In genomic region chr5:162230348-162230747, GRCh38 we compare ENCODE assay signal across 26 cellular contexts.
"Had no signal": no experiment of that assay in that cellular context is flagged by ENCODE, and none has a peak within 500 bp of the region (broad histone marks: within the 10 kb centered on the region; RNA-seq: fewer than 3 reads in every experiment).

No MANE protein-coding gene starts in this region.

- H3K9ac ChIP-seq: neural progenitor cell, parathyroid adenoma had no signal

- H3K4me2 ChIP-seq: neural progenitor cell, smooth muscle cell had no signal

- H3K4me1 ChIP-seq: left lung, lower lobe of right lung, neural progenitor cell, parathyroid adenoma, psoas muscle, right lobe of liver, transverse colon, upper lobe of right lung had no signal

- H3K79me2 ChIP-seq: parathyroid adenoma had no signal

- H2AFZ ChIP-seq: neural progenitor cell, parathyroid adenoma had no signal

- H3K36me3 ChIP-seq: left lung, lower lobe of right lung, neural progenitor cell, neutrophil, right lobe of liver, transverse colon, upper lobe of right lung had no signal

- DNase-seq: hippocampal formation; kidney; left colon; left lung; lower lobe of right lung; mesendoderm; naive B cell; natural killer cell; nephron progenitor cell; occipital lobe; psoas muscle; right lobe of liver; stimulated activated CD4-positive, alpha-beta T cell treated with anti-CD3 and anti-CD28 coated beads, Interleukin-1b, Interleukin-23, amount 100 ng/mL, for 48 hours; stimulated activated CD4-positive, alpha-beta T cell treated with anti-CD3 and anti-CD28 coated beads, Interleukin-2, amount 100 ng/mL, for 48 hours; stimulated activated CD4-positive, alpha-beta T cell treated with anti-CD3 and anti-CD28 coated beads, Interleukin-4, amount 100 ng/mL, for 4 hours; stimulated activated CD8-positive, alpha-beta memory T cell treated with anti-CD3 and anti-CD28 coated beads, Interleukin-4, amount 100 ng/mL, for 48 hours; stimulated activated naive CD4-positive, alpha-beta T cell treated with Interleukin-2 at 50 U/mL for 16 hours; stimulated activated naive CD8-positive, alpha-beta T cell treated with anti-CD3 and anti-CD28 coated beads, Interleukin-15, amount 100 ng/mL, for 72 hours; substantia nigra; transverse colon; upper lobe of right lung had no signal

- H3K27ac ChIP-seq: left lung, lower lobe of right lung, neural progenitor cell, neutrophil, parathyroid adenoma, psoas muscle, right lobe of liver, transverse colon, upper lobe of right lung had no signal

- H3K9me3 ChIP-seq: lower lobe of right lung, neutrophil, psoas muscle, right lobe of liver, transverse colon, upper lobe of right lung had no signal

- H3K27me3 ChIP-seq: left lung, neural progenitor cell, neutrophil, right lobe of liver, transverse colon, upper lobe of right lung had no signal

- ATAC-seq: left colon; left lung; lower lobe of right lung; natural killer cell; psoas muscle; right lobe of liver; stimulated activated memory B cell treated with anti-CD40 and anti-IgM and Interleukin-4, amounts not matched to agents 10 μg/mL and 1 μg/mL and 100 μg/mL, for 72 hours; stimulated activated naive CD8-positive, alpha-beta T cell treated with anti-CD3 and anti-CD28 coated beads, Interleukin-15, amount 100 ng/mL, for 72 hours; upper lobe of right lung had no signal

- H3K4me3 ChIP-seq: left lung, lower lobe of right lung, neural progenitor cell, psoas muscle, right lobe of liver, smooth muscle cell, transverse colon, upper lobe of right lung had no signal
